9 cellular contexts compared by ENCODE assay signal in genomic region chr4:31573554-31573953, GRCh38.
"Had no signal": no experiment of that assay in that cellular context is flagged by ENCODE, and none has a peak within 500 bp of the region (broad histone marks: within the 10 kb centered on the region; RNA-seq: fewer than 3 reads in every experiment).

No MANE protein-coding gene starts in this region.

- H3K36me3 ChIP-seq: HAP-1 had no signal

- ATAC-seq: HCT116, K562 had no signal

- H3K9ac ChIP-seq: GM23248 had no signal

- H3K4me1 ChIP-seq: HAP-1 had no signal

- DNase-seq: GM23248, GOT3, H7, IMR-90, KG1 had no signal

- FAIRE-seq: HTR-8/SVneo, K562 had no signal

- H2AFZ ChIP-seq: GM23248 had no signal

- H3K27ac ChIP-seq: GM23248 had no signal

- H3K4me3 ChIP-seq: GM23248, HAP-1, K562 had no signal

- H3K9me3 ChIP-seq: HAP-1 had no signal
